Comparison of ENCODE assay signal across 18 cellular contexts in genomic region chr6:127162808-127163207, GRCh38. TPM values are rescaled to one million over a fixed set of nuclear protein-coding genes. Genes with fewer than 3 reads are reported as not detected.
A peak's percentile ranks its signal among the peaks of the same experiment; 100 is the strongest.
DNase-seq lines count a peak whose midpoint lies in the region; ATAC-seq and TF ChIP-seq lines count a peak whose summit lies in the region.
"Had no signal": no experiment of that assay in that cellular context is flagged by ENCODE, and none has a peak within 500 bp of the region (broad histone marks: within the 10 kb centered on the region; RNA-seq: fewer than 3 reads in every experiment).

No MANE protein-coding gene starts in this region.

- no peaks in the 10 kb centered on the region for H4K20me1 ChIP-seq in SK-N-SH (ENCODE audit: insufficient read depth)
- no peaks in the 10 kb centered on the region for H4K20me1 ChIP-seq in PC-9 (ENCODE audit: insufficient read depth)

- H3K36me3 Mint-ChIP-seq in T-helper 17 cell (ENCODE audit: low read depth) = no peaks in the 10 kb centered on the region
- H3K36me3 Mint-ChIP-seq in activated CD4-positive, alpha-beta T cell treated with anti-CD3 and anti-CD28 coated beads, Interleukin-2, amount 10 ng/mL, durations not matched to agents 24 days and 14 days (ENCODE audit: low read depth) = no peaks in the 10 kb centered on the region

- no peak for TF ChIP-seq CTCF in fibroblast of the aortic adventitia (IDR thresholded peaks at IDR 0.05; ENCODE audit: insufficient read depth, low read length)
- no peak for TF ChIP-seq CTCF in SK-N-SH (IDR thresholded peaks at IDR 0.05)
- no peak for TF ChIP-seq CTCF in PC-9 (conservative IDR thresholded peaks at IDR 0.05)

- H3K79me2 ChIP-seq in SK-N-SH (ENCODE audit: insufficient read depth) (no peaks in the 10 kb centered on the region), PC-9 (ENCODE audit: low read depth) (no peaks in the 10 kb centered on the region)

- no peak overlapping the region for H3K9ac ChIP-seq in SK-N-SH
- H3K9ac ChIP-seq: GM23248 had no signal

- H3K4me1 ChIP-seq in SK-N-SH (ENCODE audit: control insufficient read depth in 1 of 2, insufficient read depth in 2 of 2, low read depth in 1 of 2, low read length in 1 of 2) (no peaks in the 10 kb centered on the region), PC-9 (replicated peaks; ENCODE audit: insufficient read depth) (no peaks in the 10 kb centered on the region)

- H3K9me3 Mint-ChIP-seq in activated CD4-positive, alpha-beta T cell treated with anti-CD3 and anti-CD28 coated beads, Interleukin-2, amount 10 ng/mL, durations not matched to agents 24 days and 14 days = no peaks in the 10 kb centered on the region

- CTCF ChIA-PET in SK-N-SH (lab: Yijun Ruan, JAX) (no interaction called here), PC-9 (lab: Charles Lee) (no interaction called here)

- POLR2A ChIA-PET in SK-N-SH (lab: Yijun Ruan, JAX) = no interaction called here
- POLR2A ChIA-PET in PC-9 (lab: Charles Lee; ENCODE audit: unreplicated experiment) = no interaction called here

- TF ChIP-seq RAD21 in SK-N-SH (IDR thresholded peaks at IDR 0.05; ENCODE audit: low read length) = no peak

- DNase-seq in T-helper 17 cell (no peak), cerebellar cortex (ENCODE audit: low spot score) (peak; percentile 37), fibroblast of the aortic adventitia (ENCODE audit: low read depth) (peak; percentile 44), sciatic nerve (ENCODE audit: low spot score) (no peak), SK-N-SH (no peak), PC-9 (no peak)
- DNase-seq in activated CD4-positive, alpha-beta T cell treated with anti-CD3 and anti-CD28 coated beads, Interleukin-2, amount 10 ng/mL, durations not matched to agents 24 days and 14 days = no peak
- DNase-seq: GM23248, KG1, NCI-H1092, NCI-H2227 treated with DMSO at 0.1 percent for 48 hours, NCI-H524 treated with DMSO at 0.1 percent for 48 hours, OCI-M1 had no signal

- WGBS in SK-N-SH (ENCODE audit: low lambda C conversion rate) = 9% methylated on average over 3 of the region's 3 CpGs

- H3K9me3 ChIP-seq in T-helper 17 cell (ENCODE audit: control insufficient read depth, low read length, poor library complexity, severe bottlenecking) (no peaks in the 10 kb centered on the region), SK-N-SH (no peaks in the 10 kb centered on the region), PC-9 (ENCODE audit: insufficient read depth, low read depth) (no peaks in the 10 kb centered on the region)
- H3K9me3 ChIP-seq: A549 had no signal

- ATAC-seq in T-helper 17 cell (no peak), sciatic nerve (peak; percentile 79), GM18867 (IDR thresholded peaks at IDR 0.05; ENCODE audit: unreplicated experiment) (no peak)
- ATAC-seq: A549 had no signal

- H3K4me1 Mint-ChIP-seq in T-helper 17 cell = no peaks in the 10 kb centered on the region
- no peaks in the 10 kb centered on the region for H3K4me1 Mint-ChIP-seq in activated CD4-positive, alpha-beta T cell treated with anti-CD3 and anti-CD28 coated beads, Interleukin-2, amount 10 ng/mL, durations not matched to agents 24 days and 14 days

- peaks cover 7% of the 10 kb centered on the region for H3K27me3 Mint-ChIP-seq in T-helper 17 cell
- peaks cover 5% of the 10 kb centered on the region for H3K27me3 Mint-ChIP-seq in activated CD4-positive, alpha-beta T cell treated with anti-CD3 and anti-CD28 coated beads, Interleukin-2, amount 10 ng/mL, durations not matched to agents 24 days and 14 days

- H3K4me3 Mint-ChIP-seq in T-helper 17 cell = no peak overlapping the region
- H3K4me3 Mint-ChIP-seq in activated CD4-positive, alpha-beta T cell treated with anti-CD3 and anti-CD28 coated beads, Interleukin-2, amount 10 ng/mL, durations not matched to agents 24 days and 14 days = no peak overlapping the region

- H3F3A ChIP-seq in SK-N-SH (replicated peaks; ENCODE audit: insufficient read depth) = no peaks in the 10 kb centered on the region
- H3F3A ChIP-seq in PC-9 (ENCODE audit: insufficient read depth, low read depth) = no peaks in the 10 kb centered on the region

- intact Hi-C loops in sciatic nerve (cut with DNase I) (no loop called here), PC-9 (cut with micrococcal nuclease; ENCODE audit: unreplicated experiment) (no loop called here)
- intact Hi-C loops in activated CD4-positive, alpha-beta T cell treated with anti-CD3 and anti-CD28 coated beads, Interleukin-2, amount 10 ng/mL, durations not matched to agents 24 days and 14 days (cut with micrococcal nuclease) = no loop called here

- BruUV-seq in PC-9 (replicated peaks; lab: Mats Ljungman, UMichigan) = no TSS peak

- H2AFZ ChIP-seq in SK-N-SH (ENCODE audit: low read depth) (no peak overlapping the region), PC-9 (no peak overlapping the region)
- H2AFZ ChIP-seq: GM23248 had no signal

- H3K9me2 ChIP-seq in SK-N-SH = no peaks in the 10 kb centered on the region
- no peaks in the 10 kb centered on the region for H3K9me2 ChIP-seq in PC-9 (ENCODE audit: insufficient read depth)

- no peaks in the 10 kb centered on the region for H3K36me3 ChIP-seq in SK-N-SH (replicated peaks in 1 of 2; ENCODE audit: control insufficient read depth in 1 of 2, insufficient read depth in 2 of 2, low read length in 1 of 2)
- H3K36me3 ChIP-seq in PC-9 (ENCODE audit: low read depth) = no peaks in the 10 kb centered on the region

- TF ChIP-seq EP300 in SK-N-SH (IDR thresholded peaks at IDR 0.05; ENCODE audit: borderline replicate concordance in 1 of 2, low read depth in 1 of 2, low read length in 1 of 2) = no peak

- H3K27me3 ChIP-seq in SK-N-SH (ENCODE audit: insufficient read depth) (no peaks in the 10 kb centered on the region), PC-9 (ENCODE audit: insufficient read depth, low read depth) (no peaks in the 10 kb centered on the region)

- H3K4me2 ChIP-seq in SK-N-SH = no peak overlapping the region
- no peak overlapping the region for H3K4me2 ChIP-seq in PC-9
- H3K4me2 ChIP-seq: A549 had no signal

- H3K27ac ChIP-seq in SK-N-SH (ENCODE audit: low read depth in 2 of 2, low read length in 1 of 2) (no peak overlapping the region), PC-9 (no peak overlapping the region)
- H3K27ac ChIP-seq: A549, C4-2B, GM23248, RWPE1 had no signal

- peak overlapping the region; percentile 42 for H3K27ac Mint-ChIP-seq in T-helper 17 cell
- H3K27ac Mint-ChIP-seq in activated CD4-positive, alpha-beta T cell treated with anti-CD3 and anti-CD28 coated beads, Interleukin-2, amount 10 ng/mL, durations not matched to agents 24 days and 14 days = no peak overlapping the region

- H3K4me3 ChIP-seq in fibroblast of the aortic adventitia (ENCODE audit: low read depth, low read length) (no peak overlapping the region), SK-N-SH (ENCODE audit: low read depth in 2 of 2, low read length in 1 of 2) (no peak overlapping the region), PC-9 (no peak overlapping the region)
- H3K4me3 ChIP-seq: A549, GM23248 had no signal

TF ChIP-seq in SK-N-SH, 30 proteins besides CTCF, POLR2A, EP300 and RAD21:
- TF ChIP-seq POLR2AphosphoS5 (IDR thresholded peaks at IDR 0.05; ENCODE audit: low read depth, low read length) (no peak), CHD2 (IDR thresholded peaks at IDR 0.05; ENCODE audit: low read length, partially characterized antibody) (no peak), GATA2 (CRISPR knock-in tag; IDR thresholded peaks at IDR 0.05) (no peak), TEAD4 (IDR thresholded peaks at IDR 0.05; ENCODE audit: borderline replicate concordance, insufficient read depth) (no peak), MEF2A (IDR thresholded peaks at IDR 0.05; ENCODE audit: borderline replicate concordance, low read depth) (no peak), EZH2phosphoT487 (IDR thresholded peaks at IDR 0.05; ENCODE audit: borderline replicate concordance, low read depth) (no peak), RFX5 (IDR thresholded peaks at IDR 0.05; ENCODE audit: low read length) (no peak), RXRA (IDR thresholded peaks at IDR 0.05; ENCODE audit: borderline replicate concordance, low read depth) (no peak), NRF1 (IDR thresholded peaks at IDR 0.05; ENCODE audit: low read depth, low read length) (no peak), RCOR1 (IDR thresholded peaks at IDR 0.05; ENCODE audit: low read length) (no peak), FOSL2 (IDR thresholded peaks at IDR 0.05; ENCODE audit: borderline replicate concordance, low read depth) (no peak), MAX (IDR thresholded peaks at IDR 0.05; ENCODE audit: low read depth) (no peak), IRF3 (IDR thresholded peaks at IDR 0.05; ENCODE audit: low read depth, low read length) (no peak)

RNA-seq across cellular contexts. Expression of gene RSPO3, which starts 44.3 kb away (rescaled TPM):
- total RNA-seq in T-helper 17 cell = not detected
- 2.5 and 7.9 TPM in 2 replicates for total RNA-seq in fibroblast of the aortic adventitia (ENCODE audit: low replicate concordance)
- 17.2 TPM for total RNA-seq in sciatic nerve
- total RNA-seq in activated CD4-positive, alpha-beta T cell treated with anti-CD3 and anti-CD28 coated beads, Interleukin-2, amount 10 ng/mL, durations not matched to agents 24 days and 14 days = not detected in 2 replicates
- polyA plus RNA-seq in SK-N-SH (2012; rRNA removed) = not detected in 2 replicates
- polyA plus RNA-seq in SK-N-SH (2012; cell fraction: cytosol; rRNA removed) = not detected in 2 replicates
- polyA plus RNA-seq in SK-N-SH (2012; cell fraction: nucleus; rRNA removed) = not detected in 2 replicates
- total RNA-seq in PC-9 (2021) = not detected in 2 replicates
- total RNA-seq: MCF 10A had no signal

Comparison
In these comparisons a context has a peak if more than half of its experiments do, and no peak if none do; other contexts are left out.
1. DNase-seq: peak in cerebellar cortex (single experiment) and fibroblast of the aortic adventitia (single experiment); none in T-helper 17 cell (0 of 3), sciatic nerve (single experiment), activated CD4-positive, alpha-beta T cell treated with anti-CD3 and anti-CD28 coated beads, Interleukin-2, amount 10 ng/mL, durations not matched to agents 24 days and 14 days (single experiment), SK-N-SH (single experiment) and PC-9 (0 of 2).